Comparison of ENCODE assay signal across 1 cellular context in the genomic region with DNA sequence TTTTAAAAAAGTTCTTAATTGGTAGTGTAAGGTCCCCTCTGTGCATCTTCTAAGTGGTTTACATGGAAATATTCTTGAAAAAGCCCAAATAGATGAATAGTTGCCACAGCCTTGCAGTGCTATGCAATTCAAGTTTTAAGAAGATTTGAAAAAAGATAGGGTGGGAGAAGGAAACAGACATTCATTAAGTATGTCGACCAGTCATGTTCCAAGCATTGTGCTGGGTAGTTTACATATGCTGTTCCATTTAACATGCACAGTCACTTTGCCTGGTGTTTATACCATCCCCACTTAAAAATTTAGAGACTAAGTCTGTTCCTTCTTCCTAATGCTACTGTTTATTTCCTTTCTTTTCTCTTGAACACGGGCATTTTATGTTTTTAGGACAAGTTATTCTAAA.
TF ChIP-seq lines count a peak whose summit lies in the region.

No MANE protein-coding gene starts in this region.

TF ChIP-seq in K562, 482 proteins besides CTCF, POLR2A, EP300 and RAD21:
- TF ChIP-seq ELF1 (tag; IDR thresholded peaks at IDR 0.05): 0 out of 2 replicates have a peak, but pooled peaks have one; percentile 11
- TF ChIP-seq TEAD4 (IDR thresholded peaks at IDR 0.05; ENCODE audit: low read length): no peak
- no peak for TF ChIP-seq TEAD4 (CRISPR knock-in tag; IDR thresholded peaks at IDR 0.05; ENCODE audit: borderline replicate concordance)
